Comparison of ENCODE assay signal across 1 cellular context in genomic region chr6:149942461-149942829, GRCh38.
TF ChIP-seq lines count a peak whose summit lies in the region.

No MANE protein-coding gene starts in this region.

TF ChIP-seq in H1, 55 proteins besides CTCF, POLR2A, EP300 and RAD21:
- TF ChIP-seq BACH1 (IDR thresholded peaks at IDR 0.05; ENCODE audit: low read length) (no peak), SAP30 (IDR thresholded peaks at IDR 0.05; ENCODE audit: insufficient read depth, insufficient replicate concordance, low read length) (no peak), SUZ12 (IDR thresholded peaks at IDR 0.05; ENCODE audit: low read length) (peak; percentile 7; the same call in 1 of the 2 replicates)
